ENCODE assay signal across 8 cellular contexts in the genomic region with DNA sequence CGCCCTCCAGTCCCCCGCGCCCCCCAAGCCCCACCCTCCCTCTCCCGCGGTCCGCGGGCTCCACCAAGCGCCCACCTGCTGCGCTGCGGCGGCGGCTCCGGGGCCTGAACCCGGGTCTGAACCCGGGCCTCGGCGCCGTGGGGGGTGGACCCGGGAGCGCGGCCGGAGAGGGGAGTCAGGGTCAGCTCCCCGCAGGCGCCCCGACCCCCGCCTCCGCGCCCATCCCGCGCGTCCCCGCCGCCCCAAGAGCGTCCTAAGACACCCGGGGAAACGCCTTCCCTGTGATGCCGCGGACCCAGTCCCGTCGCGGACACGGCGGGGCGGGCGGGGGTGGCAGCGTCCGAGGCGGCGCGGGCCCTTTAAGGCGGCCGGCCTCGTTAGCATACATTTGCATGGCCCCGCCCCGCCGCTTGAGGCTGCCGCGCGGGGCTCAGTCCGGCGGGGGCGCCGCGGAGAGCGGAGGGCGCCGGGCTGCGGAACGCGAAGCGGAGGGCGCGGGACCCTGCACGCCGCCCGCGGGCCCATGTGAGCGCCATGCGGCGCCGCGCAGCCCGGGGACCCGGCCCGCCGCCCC. TPM values are rescaled to one million over a fixed set of nuclear protein-coding genes. Genes with fewer than 3 reads are reported as not detected.
A peak's percentile ranks its signal among the peaks of the same experiment; 100 is the strongest.
DNase-seq lines count a peak whose midpoint lies in the region; ATAC-seq lines count a peak whose summit lies in the region.

TSS of gene MMP17 (plus strand) at position 433 of the 574 bp plus-strand sequence. CDS start at position 535, 102 bp downstream.

- peak; percentile 44 for ATAC-seq in GM21737 (IDR thresholded peaks at IDR 0.05; ENCODE audit: unreplicated experiment)
- ATAC-seq in right cardiac atrium = peak; percentile 35 to 36

- peak; percentile 84 for DNase-seq in DMS 273 (lab: John Stamatoyannopoulos, UW; ENCODE audit: unreplicated experiment)
- DNase-seq in DMS 273 treated with DMSO at 0.1 percent for 48 hours (lab: John Stamatoyannopoulos, UW) = no peak
- peak; percentile 60 for DNase-seq in NCI-H460 (ENCODE audit: extremely low read depth, low read depth)
- DNase-seq in amniotic stem cell (lab: John Stamatoyannopoulos, UW) = peak; percentile 44
- peak; percentile 56 to 86 (median 82) for DNase-seq in right cardiac atrium
- no peak for DNase-seq in skeletal muscle cell (ENCODE audit: low read depth)
- no peak for DNase-seq in putamen (ENCODE audit: low spot score)

- intact Hi-C loops in right cardiac atrium (cut with DNase I) = no loop called here

- WGBS in right cardiac atrium = under 1% methylated on average over 80 of the region's 86 CpGs

- H3K27me3 ChIP-seq in right cardiac atrium (ENCODE audit: control insufficient read depth, insufficient read depth) = no peaks in the 10 kb centered on the region

- H3K4me3 ChIP-seq in right cardiac atrium (ENCODE audit: low read length) (peak within 1 kb of the TSS; percentile 57), skeletal muscle cell (ENCODE audit: low read depth, low read length) (peak within 1 kb of the TSS; percentile 59)

- H3K4me1 ChIP-seq in right cardiac atrium (ENCODE audit: control insufficient read depth, insufficient read depth, low read length) = no peaks in the 10 kb centered on the region

- no peak within 1 kb of the TSS for H3K27ac ChIP-seq in right cardiac atrium (ENCODE audit: low read length)

- no peaks in the 10 kb centered on the region for H3K9me3 ChIP-seq in right cardiac atrium (ENCODE audit: control insufficient read depth, low read length)

RNA-seq across cellular contexts. Expression of gene MMP17, which starts in this region (rescaled TPM):
- total RNA-seq in NCI-H460 (2014; rRNA removed; shearing (Covaris generic)) = 32.6 and 38.8 TPM in 2 replicates
- 72.8 and 98.6 TPM in 2 replicates for polyA plus RNA-seq in NCI-H460 (2014; cell fraction: nucleus; rRNA removed)
- total RNA-seq in right cardiac atrium = 1 to 10 TPM in 3 of 4 donors, under 1 TPM in 1; 0.89 to 1.4 (median 1.2) TPM
- 2.4 TPM for polyA plus RNA-seq in right cardiac atrium

Comparison
In these comparisons a context has a peak if more than half of its experiments do, and no peak if none do; other contexts are left out.
1. RNA of gene MMP17 (total RNA-seq): 32.6 to 38.8 TPM in NCI-H460; 0.89 to 1.4 TPM in right cardiac atrium; every median in the first group is over 10 times any median in the second.
2. DNase-seq: peak in DMS 273 (single experiment), NCI-H460 (single experiment), amniotic stem cell (single experiment) and right cardiac atrium (3 of 3); none in DMS 273 treated with DMSO at 0.1 percent for 48 hours (single experiment), skeletal muscle cell (single experiment) and putamen (single experiment).